ENCODE assay signal across 11 cellular contexts in the genomic region with DNA sequence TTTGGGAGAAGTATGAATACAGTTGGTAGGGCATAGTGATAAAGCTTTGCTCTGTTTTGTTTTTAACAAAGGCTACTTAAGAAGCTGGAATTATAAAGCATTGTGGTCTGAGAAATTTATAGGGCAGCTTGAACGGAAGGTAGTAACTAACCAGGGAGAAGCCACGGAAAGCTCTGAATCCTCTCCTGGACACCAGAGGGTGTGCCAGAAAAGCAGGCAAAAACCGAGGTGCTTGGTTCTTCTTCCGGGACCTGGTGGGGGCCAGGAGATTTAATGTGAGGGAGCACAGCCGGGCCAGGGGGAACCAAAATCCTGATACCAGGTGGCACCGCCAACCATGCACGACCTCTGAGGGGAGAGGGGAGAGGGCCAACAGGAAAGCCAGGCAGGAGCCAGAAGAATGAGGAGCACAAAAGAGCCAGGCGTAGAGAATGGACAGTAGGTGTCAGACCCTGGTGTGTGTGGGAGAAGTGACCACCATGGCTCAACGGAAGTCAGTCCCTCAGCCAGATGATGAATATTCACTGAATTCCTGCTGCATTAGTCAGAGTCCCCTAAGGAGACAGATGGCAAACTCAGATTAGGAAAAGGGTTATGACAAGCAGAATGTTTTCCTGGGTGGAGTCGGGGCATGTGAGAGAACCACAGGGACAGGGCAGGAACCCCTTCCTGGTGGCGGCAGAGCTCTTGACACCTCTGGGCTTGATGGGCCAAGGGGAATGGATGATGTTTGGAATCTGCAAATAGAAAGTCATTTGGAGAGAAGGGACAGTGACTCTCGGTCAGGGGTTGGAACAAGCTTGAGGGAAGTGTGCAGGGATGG.
DNase-seq lines count a peak whose midpoint lies in the region; TF ChIP-seq lines count a peak whose summit lies in the region.
"Had no signal": no experiment of that assay in that cellular context is flagged by ENCODE, and none has a peak within 500 bp of the region (broad histone marks: within the 10 kb centered on the region; RNA-seq: fewer than 3 reads in every experiment).

No MANE protein-coding gene starts in this region.

- 16 to 19% methylated on average over 12 of the region's 12 CpGs for WGBS in GM23248 (ENCODE audit: low coverage in 1 of 2, low lambda C conversion rate in 2 of 2, missing lambda C conversion rate in 2 of 2), 2 experiments

- H3K9me3 ChIP-seq in GM23248 (ENCODE audit: low read depth), result no peaks in the 10 kb centered on the region
- no peaks in the 10 kb centered on the region for H3K9me3 ChIP-seq in osteoblast (ENCODE audit: low read depth, low read length)
- H3K9me3 ChIP-seq: upper lobe of left lung had no signal

- peaks cover 50% of the 10 kb centered on the region for H3F3A ChIP-seq in GM23248 (ENCODE audit: insufficient read depth)

- H2AFZ ChIP-seq in GM23248 (peak overlapping the region; percentile 41), osteoblast (ENCODE audit: low read length) (no peak overlapping the region)

- no peaks in the 10 kb centered on the region for H3K27me3 ChIP-seq in GM23248 (replicated peaks; ENCODE audit: insufficient read depth)
- H3K27me3 ChIP-seq in osteoblast (ENCODE audit: insufficient read depth, low read length), result no peaks in the 10 kb centered on the region
- H3K27me3 ChIP-seq: upper lobe of left lung had no signal

- H4K20me1 ChIP-seq in GM23248 (ENCODE audit: insufficient read depth) (no peaks in the 10 kb centered on the region), osteoblast (ENCODE audit: insufficient read depth, low read length) (no peaks in the 10 kb centered on the region)

- H3K4me1 ChIP-seq in GM23248 (ENCODE audit: insufficient read depth) (peaks cover 40% of the 10 kb centered on the region), osteoblast (ENCODE audit: insufficient read depth, low read length) (peaks cover 6% of the 10 kb centered on the region)

- TF ChIP-seq CTCF in fibroblast of pulmonary artery (IDR thresholded peaks at IDR 0.05; ENCODE audit: low read length, missing control alignments), result no peak
- no peak for TF ChIP-seq CTCF in retinal pigment epithelial cell (conservative IDR thresholded peaks at IDR 0.05; ENCODE audit: low read depth, low read length)
- TF ChIP-seq CTCF in osteoblast (IDR thresholded peaks at IDR 0.05; ENCODE audit: extremely low read depth, low read depth, low read length), result no peak

- H3K9ac ChIP-seq in GM23248, result peak overlapping the region; percentile 70

- DNase-seq in GM23248, result peak; percentile 88
- DNase-seq in NCI-H82 treated with DMSO at 0.1 percent for 48 hours (lab: John Stamatoyannopoulos, UW; ENCODE audit: unreplicated experiment), result peak; percentile 4
- DNase-seq in fibroblast of pulmonary artery (ENCODE audit: low read depth), result peak; percentile 13
- DNase-seq in retinal pigment epithelial cell (ENCODE audit: low read depth), result peak; percentile 2
- no peak for DNase-seq in osteoblast (ENCODE audit: insufficient read length, low spot score, missing footprints)
- no peak for DNase-seq in NCI-H187 (lab: John Stamatoyannopoulos, UW)
- DNase-seq in NCI-H1105 (lab: John Stamatoyannopoulos, UW), result no peak
- DNase-seq: caudate nucleus; NK-92 treated with Interleukin-12 subunit alpha and Interleukin-12 subunit beta, amount 100 ng/mL, for 24 hours; upper lobe of left lung had no signal

- H3K36me3 ChIP-seq in GM23248 (ENCODE audit: low read depth) (no peaks in the 10 kb centered on the region), osteoblast (ENCODE audit: insufficient read depth, low read length) (no peaks in the 10 kb centered on the region)
- H3K36me3 ChIP-seq: upper lobe of left lung had no signal

- H3K27ac ChIP-seq in GM23248, result peak overlapping the region; percentile 91
- H3K27ac ChIP-seq in osteoblast (ENCODE audit: low read depth, low read length), result no peak overlapping the region
- H3K27ac ChIP-seq: HL-60, upper lobe of left lung had no signal

- H3K4me3 ChIP-seq in GM23248 (peak overlapping the region; percentile 40), fibroblast of pulmonary artery (replicated peaks; ENCODE audit: low read depth, low read length) (no peak overlapping the region), retinal pigment epithelial cell (ENCODE audit: low read length) (no peak overlapping the region), osteoblast (ENCODE audit: insufficient read depth, low read length) (no peak overlapping the region)
- H3K4me3 ChIP-seq: upper lobe of left lung had no signal

- in situ Hi-C loops in GM23248 (cut with MboI), result no loop called here

- no peaks in the 10 kb centered on the region for H3K9me2 ChIP-seq in GM23248 (ENCODE audit: insufficient read depth)

- peak overlapping the region; percentile 69 for H3K4me2 ChIP-seq in GM23248 (ENCODE audit: unreplicated experiment)
- H3K4me2 ChIP-seq in osteoblast (ENCODE audit: insufficient read depth, low read length), result no peak overlapping the region

- H3K79me2 ChIP-seq in GM23248 (ENCODE audit: insufficient read depth) (no peaks in the 10 kb centered on the region), osteoblast (ENCODE audit: insufficient read depth, low read length) (no peaks in the 10 kb centered on the region)

Comparison
In these comparisons a context has a peak if more than half of its experiments do, and no peak if none do; other contexts are left out.
1. DNase-seq: peak in GM23248 (single experiment), NCI-H82 treated with DMSO at 0.1 percent for 48 hours (single experiment), fibroblast of pulmonary artery (single experiment) and retinal pigment epithelial cell (single experiment); none in osteoblast (single experiment), NCI-H187 (0 of 2) and NCI-H1105 (single experiment).